ENCODE assay signal across 1 cellular context in the genomic region with DNA sequence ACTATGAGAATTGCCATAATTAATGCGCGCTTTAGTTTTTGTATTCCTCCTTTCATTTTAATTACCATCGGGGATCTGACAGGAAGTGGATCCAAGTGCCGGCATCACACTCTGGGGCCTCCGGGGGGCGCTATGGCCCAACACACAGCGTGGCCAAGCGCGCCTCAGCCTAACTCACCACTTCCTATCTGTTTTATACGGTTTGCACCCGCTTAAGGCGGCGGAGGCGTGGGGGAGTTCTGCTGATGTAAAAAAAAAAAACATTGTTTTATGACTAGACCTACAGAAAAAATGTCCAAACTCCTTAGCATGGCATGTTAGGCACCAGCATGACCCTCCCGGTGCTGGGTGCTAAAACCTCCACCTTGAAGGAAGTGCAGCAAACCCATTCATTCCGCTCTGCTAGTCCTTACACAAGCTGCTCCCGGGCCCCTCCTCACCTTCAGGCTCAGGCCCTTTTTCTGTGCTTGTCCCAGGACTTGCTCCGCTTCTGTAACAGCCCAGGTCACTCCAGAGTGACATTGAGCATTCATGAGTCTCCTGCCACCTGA.
TF ChIP-seq lines count a peak whose summit lies in the region.

No MANE protein-coding gene starts in this region.

TF ChIP-seq in HCT116, 20 proteins besides CTCF, POLR2A, EP300 and RAD21 (continued from another document):
- TF ChIP-seq MAX (IDR thresholded peaks at IDR 0.05) (no peak), EGR1 (IDR thresholded peaks at IDR 0.05; ENCODE audit: low read depth) (no peak), CBX3 (IDR thresholded peaks at IDR 0.05; ENCODE audit: low read depth) (no peak), SP1 (IDR thresholded peaks at IDR 0.05; ENCODE audit: low read depth) (no peak), TCF7L2 (IDR thresholded peaks at IDR 0.05; ENCODE audit: borderline replicate concordance, extremely low read depth, insufficient read depth, insufficient read length) (no peak), YY1 (IDR thresholded peaks at IDR 0.05; ENCODE audit: extremely low read depth, insufficient replicate concordance, low read depth, low read length) (no peak), ELF1 (IDR thresholded peaks at IDR 0.05; ENCODE audit: borderline replicate concordance, low read depth) (no peak), ZFX (IDR thresholded peaks at IDR 0.05) (no peak), ATF3 (IDR thresholded peaks at IDR 0.05) (no peak), JUND (IDR thresholded peaks at IDR 0.05) (no peak), CEBPB (IDR thresholded peaks at IDR 0.05; ENCODE audit: low read depth) (no peak)
